In genomic region chr17:68355093-68355492, GRCh38 we compare ENCODE assay signal across 12 cellular contexts.
A peak's percentile ranks its signal among the peaks of the same experiment; 100 is the strongest.
DNase-seq lines count a peak whose midpoint lies in the region; ATAC-seq and TF ChIP-seq lines count a peak whose summit lies in the region.
"Had no signal": no experiment of that assay in that cellular context is flagged by ENCODE, and none has a peak within 500 bp of the region (broad histone marks: within the 10 kb centered on the region; RNA-seq: fewer than 3 reads in every experiment).

No MANE protein-coding gene starts in this region.

- no peak overlapping the region for H3K18ac ChIP-seq in trophoblast cell (ENCODE audit: low read length)

- no peak for ATAC-seq in DND-41 (ENCODE audit: insufficient read depth, low read depth)
- ATAC-seq in effector memory CD8-positive, alpha-beta T cell (replicated peaks) = no peak
- ATAC-seq in stimulated activated naive CD8-positive, alpha-beta T cell treated with anti-CD3 and anti-CD28 coated beads, Interleukin-15, amount 100 ng/mL, for 72 hours = no peak
- ATAC-seq: right lobe of liver had no signal

- H3K4me1 ChIP-seq in DND-41 (ENCODE audit: insufficient read depth, low read length) = peaks cover 70% of the 10 kb centered on the region
- H3K4me1 ChIP-seq in trophoblast cell (ENCODE audit: control insufficient read depth in 1 of 2, insufficient read depth in 2 of 2, low read length in 2 of 2) = peaks cover 0 to 4% of the 10 kb centered on the region in 2 experiments
- H3K4me1 ChIP-seq: right lobe of liver, suprapubic skin had no signal

- H3K27me3 ChIP-seq in DND-41 (ENCODE audit: insufficient read depth, low read length, poor library complexity) = no peaks in the 10 kb centered on the region
- no peaks in the 10 kb centered on the region for H3K27me3 ChIP-seq in trophoblast cell (ENCODE audit: insufficient read depth, low read length)
- H3K27me3 ChIP-seq: right lobe of liver, suprapubic skin had no signal

- no peak overlapping the region for H4K12ac ChIP-seq in trophoblast cell (ENCODE audit: low read depth, low read length)

- no peak overlapping the region for H3K4ac ChIP-seq in trophoblast cell (ENCODE audit: low read depth, low read length)

- no peak overlapping the region for H3K4me3 ChIP-seq in DND-41 (ENCODE audit: low read depth in 1 of 2, low read length in 2 of 2)
- no peak overlapping the region for H3K4me3 ChIP-seq in trophoblast cell (ENCODE audit: low read depth, low read length)
- H3K4me3 ChIP-seq: right lobe of liver, suprapubic skin had no signal

- H3K36me3 ChIP-seq in DND-41 (ENCODE audit: insufficient read depth, low read length) (peaks cover 4% of the 10 kb centered on the region), trophoblast cell (ENCODE audit: control insufficient read depth in 1 of 2, insufficient read depth in 2 of 2, low read length in 2 of 2) (no peaks in the 10 kb centered on the region)
- H3K36me3 ChIP-seq: right lobe of liver, suprapubic skin had no signal

- H2BK5ac ChIP-seq in trophoblast cell (ENCODE audit: low read depth, low read length, poor library complexity) = no peak overlapping the region

- H4K91ac ChIP-seq in trophoblast cell (ENCODE audit: low read depth, low read length) = no peak overlapping the region

- H4K20me1 ChIP-seq in DND-41 (ENCODE audit: insufficient read depth, low read length) = no peaks in the 10 kb centered on the region

- H2AFZ ChIP-seq in DND-41 (ENCODE audit: low read depth, low read length) (no peak overlapping the region), trophoblast cell (ENCODE audit: insufficient read depth, low read length, poor library complexity) (no peak overlapping the region)

- H3K27ac Mint-ChIP-seq in effector memory CD8-positive, alpha-beta T cell = peak overlapping the region; percentile 42 to 87
- no peak overlapping the region for H3K27ac Mint-ChIP-seq in stimulated activated naive CD8-positive, alpha-beta T cell treated with anti-CD3 and anti-CD28 coated beads, Interleukin-15, amount 100 ng/mL, for 72 hours

- H3K9ac ChIP-seq in DND-41 (ENCODE audit: low read depth, low read length) (no peak overlapping the region), trophoblast cell (ENCODE audit: low read length) (no peak overlapping the region)

- H2BK12ac ChIP-seq in trophoblast cell (ENCODE audit: low read length) = no peak overlapping the region

- DNase-seq in DND-41 (no peak), M059J (ENCODE audit: low read depth) (peak; percentile 70), trophoblast cell (peak; percentile 68 to 74), Kasumi-1 (lab: John Stamatoyannopoulos, UW) (no peak), NCI-H187 (lab: John Stamatoyannopoulos, UW) (no peak)
- no peak for DNase-seq in effector memory CD8-positive, alpha-beta T cell
- no peak for DNase-seq in stimulated activated naive CD8-positive, alpha-beta T cell treated with anti-CD3 and anti-CD28 coated beads, Interleukin-15, amount 100 ng/mL, for 72 hours
- DNase-seq: caudate nucleus, NCI-H1417 treated with DMSO at 0.1 percent for 48 hours, NCI-H69, right lobe of liver had no signal

- H3K79me2 ChIP-seq in DND-41 (ENCODE audit: insufficient read depth, low read length) = peaks cover 6% of the 10 kb centered on the region
- H3K79me2 ChIP-seq in trophoblast cell (ENCODE audit: control insufficient read depth, insufficient read depth, low read length, poor library complexity) = no peaks in the 10 kb centered on the region

- no peak overlapping the region for H3K4me2 ChIP-seq in DND-41 (ENCODE audit: insufficient read depth, low read length)
- no peak overlapping the region for H3K4me2 ChIP-seq in trophoblast cell (ENCODE audit: low read length)

- H3K27ac ChIP-seq in DND-41 (ENCODE audit: low read length) (peak overlapping the region; percentile 40; the same call in 1 of the 2 replicates), trophoblast cell (ENCODE audit: low read depth, low read length) (no peak overlapping the region)
- H3K27ac ChIP-seq: right lobe of liver, suprapubic skin had no signal

- H3K27me3 Mint-ChIP-seq in effector memory CD8-positive, alpha-beta T cell = no peaks in the 10 kb centered on the region
- no peaks in the 10 kb centered on the region for H3K27me3 Mint-ChIP-seq in stimulated activated naive CD8-positive, alpha-beta T cell treated with anti-CD3 and anti-CD28 coated beads, Interleukin-15, amount 100 ng/mL, for 72 hours

- no peak for TF ChIP-seq CTCF in DND-41 (IDR thresholded peaks at IDR 0.05; ENCODE audit: borderline replicate concordance, extremely low read depth, low read length, poor library complexity, severe bottlenecking)

- H3K4me3 Mint-ChIP-seq in effector memory CD8-positive, alpha-beta T cell = peak overlapping the region in 1 of 2 donors; percentile 2
- H3K4me3 Mint-ChIP-seq in stimulated activated naive CD8-positive, alpha-beta T cell treated with anti-CD3 and anti-CD28 coated beads, Interleukin-15, amount 100 ng/mL, for 72 hours = no peak overlapping the region

- H3K14ac ChIP-seq in trophoblast cell (ENCODE audit: low read length) = no peak overlapping the region

- H2BK120ac ChIP-seq in trophoblast cell (ENCODE audit: insufficient read depth, low read length, poor library complexity) = no peak overlapping the region

- H3K23ac ChIP-seq in trophoblast cell (ENCODE audit: low read length) = no peak overlapping the region

- no peaks in the 10 kb centered on the region for H3K9me3 ChIP-seq in DND-41 (ENCODE audit: insufficient read depth, low read length, severe bottlenecking)
- peaks cover 1% of the 10 kb centered on the region for H3K9me3 ChIP-seq in trophoblast cell (ENCODE audit: insufficient read depth, low read depth, low read length)
- H3K9me3 ChIP-seq: right lobe of liver, suprapubic skin had no signal

- no peak overlapping the region for H2AK5ac ChIP-seq in trophoblast cell (ENCODE audit: low read length)

- H4K8ac ChIP-seq in trophoblast cell (ENCODE audit: low read depth, low read length) = no peak overlapping the region

- H3K36me3 Mint-ChIP-seq in effector memory CD8-positive, alpha-beta T cell (ENCODE audit: insufficient read depth) = peaks cover 25% of the 10 kb centered on the region

- no peaks in the 10 kb centered on the region for H3K9me3 Mint-ChIP-seq in effector memory CD8-positive, alpha-beta T cell
- no peaks in the 10 kb centered on the region for H3K9me3 Mint-ChIP-seq in stimulated activated naive CD8-positive, alpha-beta T cell treated with anti-CD3 and anti-CD28 coated beads, Interleukin-15, amount 100 ng/mL, for 72 hours

- peaks cover 53 to 56% of the 10 kb centered on the region in 2 donors for H3K4me1 Mint-ChIP-seq in effector memory CD8-positive, alpha-beta T cell (ENCODE audit: low read depth in 2 of 2)
- H3K4me1 Mint-ChIP-seq in stimulated activated naive CD8-positive, alpha-beta T cell treated with anti-CD3 and anti-CD28 coated beads, Interleukin-15, amount 100 ng/mL, for 72 hours = peaks cover 72% of the 10 kb centered on the region

- WGBS in trophoblast cell (ENCODE audit: extremely low coverage, insufficient coverage, insufficient read length) = no CpG with 5 or more reads among the region's 4 CpGs

- no peaks in the 10 kb centered on the region for H3K79me1 ChIP-seq in trophoblast cell (ENCODE audit: low read length)

Comparison
In these comparisons a context has a peak if more than half of its experiments do, and no peak if none do; other contexts are left out.
1. DNase-seq: peak in M059J (single experiment) and trophoblast cell (2 of 2); none in DND-41 (single experiment), effector memory CD8-positive, alpha-beta T cell (0 of 3), Kasumi-1 (0 of 2), stimulated activated naive CD8-positive, alpha-beta T cell treated with anti-CD3 and anti-CD28 coated beads, Interleukin-15, amount 100 ng/mL, for 72 hours (0 of 2) and NCI-H187 (0 of 2).
2. H3K27ac Mint-ChIP-seq: peak in effector memory CD8-positive, alpha-beta T cell (2 of 2); none in stimulated activated naive CD8-positive, alpha-beta T cell treated with anti-CD3 and anti-CD28 coated beads, Interleukin-15, amount 100 ng/mL, for 72 hours (0 of 2).